Comparison of ENCODE assay signal across 21 cellular contexts in genomic region chr6:3372184-3372846, GRCh38.
DNase-seq lines count a peak whose midpoint lies in the region; ATAC-seq and TF ChIP-seq lines count a peak whose summit lies in the region.
"Had no signal": no experiment of that assay in that cellular context is flagged by ENCODE, and none has a peak within 500 bp of the region (broad histone marks: within the 10 kb centered on the region; RNA-seq: fewer than 3 reads in every experiment).

No MANE protein-coding gene starts in this region.

- H3K36me3 Mint-ChIP-seq in WTC11, result peaks cover 3% of the 10 kb centered on the region
- H3K36me3 Mint-ChIP-seq: natural killer cell had no signal

- H3K4me1 Mint-ChIP-seq in WTC11, result peaks cover 46% of the 10 kb centered on the region
- H3K4me1 Mint-ChIP-seq in stimulated activated naive CD8-positive, alpha-beta T cell treated with anti-CD3 and anti-CD28 coated beads, Interleukin-15, amount 100 ng/mL, for 72 hours, result peaks cover 11% of the 10 kb centered on the region
- H3K4me1 Mint-ChIP-seq: natural killer cell had no signal

- H3K4me3 ChIP-seq in cardiac muscle cell, result no peak overlapping the region
- no peak overlapping the region for H3K4me3 ChIP-seq in right atrium auricular region
- H3K4me3 ChIP-seq in hepatocyte, result no peak overlapping the region
- no peak overlapping the region for H3K4me3 ChIP-seq in upper lobe of right lung

- CTCF ChIA-PET in WTC11 (lab: Charles Lee), result interaction anchor here (0.9 to 3.2 kb wide), 8 partner anchors 16 to 93 kb away, joined by 3 to 11 read pairs (median 4); no protein-coding TSS in a partner anchor

- H3K36me3 ChIP-seq in cardiac muscle cell (no peaks in the 10 kb centered on the region), right atrium auricular region (no peaks in the 10 kb centered on the region), hepatocyte (replicated peaks; ENCODE audit: insufficient read depth, low read depth) (no peaks in the 10 kb centered on the region), upper lobe of right lung (no peaks in the 10 kb centered on the region)

- no peaks in the 10 kb centered on the region for H3K27me3 Mint-ChIP-seq in WTC11 (ENCODE audit: low read depth)
- H3K27me3 Mint-ChIP-seq in stimulated activated naive CD8-positive, alpha-beta T cell treated with anti-CD3 and anti-CD28 coated beads, Interleukin-15, amount 100 ng/mL, for 72 hours, result no peaks in the 10 kb centered on the region
- H3K27me3 Mint-ChIP-seq: activated naive CD8-positive, alpha-beta T cell treated with anti-CD3 and anti-CD28 coated beads, Interleukin-2, amount 50 U/mL, for 24 hours had no signal

- H3K4me2 ChIP-seq in hepatocyte, result no peak overlapping the region

- H3K9me3 Mint-ChIP-seq in WTC11, result no peaks in the 10 kb centered on the region
- H3K9me3 Mint-ChIP-seq in stimulated activated naive CD8-positive, alpha-beta T cell treated with anti-CD3 and anti-CD28 coated beads, Interleukin-15, amount 100 ng/mL, for 72 hours, result no peaks in the 10 kb centered on the region
- H3K9me3 Mint-ChIP-seq: activated naive CD8-positive, alpha-beta T cell treated with anti-CD3 and anti-CD28 coated beads, Interleukin-2, amount 50 U/mL, for 24 hours; natural killer cell had no signal

- H3K4me1 ChIP-seq in cardiac muscle cell (ENCODE audit: low read depth) (no peaks in the 10 kb centered on the region), right atrium auricular region (no peaks in the 10 kb centered on the region), hepatocyte (ENCODE audit: insufficient read depth) (peaks cover 19% of the 10 kb centered on the region), upper lobe of right lung (no peaks in the 10 kb centered on the region)

- no peak overlapping the region; the same call in 1 of the 2 replicates for H3K27ac Mint-ChIP-seq in WTC11
- H3K27ac Mint-ChIP-seq in stimulated activated naive CD8-positive, alpha-beta T cell treated with anti-CD3 and anti-CD28 coated beads, Interleukin-15, amount 100 ng/mL, for 72 hours, result peak overlapping the region in 1 of 2 donors; percentile 15
- H3K27ac Mint-ChIP-seq: activated naive CD8-positive, alpha-beta T cell treated with anti-CD3 and anti-CD28 coated beads, Interleukin-2, amount 50 U/mL, for 24 hours; natural killer cell had no signal

- H3K27me3 ChIP-seq in cardiac muscle cell (no peaks in the 10 kb centered on the region), right atrium auricular region (no peaks in the 10 kb centered on the region), hepatocyte (no peaks in the 10 kb centered on the region), upper lobe of right lung (no peaks in the 10 kb centered on the region)

- POLR2A ChIA-PET in WTC11 (lab: Charles Lee), result no interaction called here

- no peak overlapping the region for H2AFZ ChIP-seq in hepatocyte

- H3K9me3 ChIP-seq in cardiac muscle cell (ENCODE audit: low read depth) (no peaks in the 10 kb centered on the region), right atrium auricular region (no peaks in the 10 kb centered on the region), hepatocyte (ENCODE audit: low read depth) (no peaks in the 10 kb centered on the region), upper lobe of right lung (no peaks in the 10 kb centered on the region)

- intact Hi-C loops in upper lobe of right lung (cut with DNase I), result no loop called here

- no peaks in the 10 kb centered on the region for H4K20me1 ChIP-seq in hepatocyte (ENCODE audit: insufficient read depth, poor library complexity, severe bottlenecking)

- ATAC-seq in WTC11, result peak; percentile 69
- ATAC-seq in upper lobe of right lung, result peak; percentile 20
- ATAC-seq in stimulated activated naive CD8-positive, alpha-beta T cell treated with anti-CD3 and anti-CD28 coated beads, Interleukin-15, amount 100 ng/mL, for 72 hours, result no peak
- no peak for ATAC-seq in HG03135 (IDR thresholded peaks at IDR 0.05; ENCODE audit: unreplicated experiment)
- ATAC-seq: activated naive CD8-positive, alpha-beta T cell treated with anti-CD3 and anti-CD28 coated beads, Interleukin-2, amount 50 U/mL, for 24 hours; esophagus mucosa; left ventricle myocardium superior; Panc1 had no signal

- 84% methylated on average over 12 of the region's 12 CpGs for WGBS in hepatocyte (ENCODE audit: low lambda C conversion rate, missing lambda C conversion rate)

- no peak for DNase-seq in cardiac muscle cell (ENCODE audit: low read depth in 1 of 2, low spot score in 1 of 2)
- DNase-seq in right atrium auricular region (ENCODE audit: low spot score), result no peak
- DNase-seq in WTC11 (ENCODE audit: low spot score), result no peak
- DNase-seq in hepatocyte (ENCODE audit: low spot score), result no peak
- no peak for DNase-seq in upper lobe of right lung
- no peak for DNase-seq in stimulated activated naive CD8-positive, alpha-beta T cell treated with anti-CD3 and anti-CD28 coated beads, Interleukin-15, amount 100 ng/mL, for 72 hours
- DNase-seq in NCI-H1436 treated with DMSO at 0.1 percent for 48 hours (lab: John Stamatoyannopoulos, UW), result no peak
- DNase-seq: 8988T; activated CD4-positive, alpha-beta T cell treated with anti-CD3 and anti-CD28 coated beads for 4 hours; activated naive CD8-positive, alpha-beta T cell treated with anti-CD3 and anti-CD28 coated beads, Interleukin-2, amount 50 U/mL, for 24 hours; activated T-cell treated with anti-CD3 and anti-CD28 coated beads, Interleukin-2, amount 50 U/mL, for 1 hour; hippocampal formation; left ventricle myocardium superior; natural killer cell; NCI-H1092 treated with DMSO at 0.1 percent for 48 hours; NCI-H446 treated with DMSO at 0.1 percent for 48 hours; right cardiac atrium; stimulated activated CD4-positive, alpha-beta T cell treated with anti-CD3 and anti-CD28 coated beads, Interleukin-4, amount 100 ng/mL, for 24 hours had no signal

- H3K27ac ChIP-seq in cardiac muscle cell (no peak overlapping the region), right atrium auricular region (no peak overlapping the region), hepatocyte (peak overlapping the region; percentile 68), upper lobe of right lung (no peak overlapping the region)

- H3K9me2 ChIP-seq in hepatocyte (replicated peaks; ENCODE audit: insufficient read depth), result no peaks in the 10 kb centered on the region

- H3K79me2 ChIP-seq in hepatocyte, result peaks cover 20% of the 10 kb centered on the region

- TF ChIP-seq CTCF in cardiac muscle cell (IDR thresholded peaks at IDR 0.05; ENCODE audit: low read depth, low read length), result peak; percentile 21
- peak in 1 of 2 donors; percentile 11 for TF ChIP-seq CTCF in right atrium auricular region (IDR thresholded peaks at IDR 0.05)
- no peak for TF ChIP-seq CTCF in WTC11 (IDR thresholded peaks at IDR 0.05)
- no peak for TF ChIP-seq CTCF in hepatocyte (IDR thresholded peaks at IDR 0.05; ENCODE audit: poor library complexity)
- peak; percentile 5 for TF ChIP-seq CTCF in upper lobe of right lung (IDR thresholded peaks at IDR 0.05)

- H3K4me3 Mint-ChIP-seq in WTC11, result no peak overlapping the region
- no peak overlapping the region for H3K4me3 Mint-ChIP-seq in stimulated activated naive CD8-positive, alpha-beta T cell treated with anti-CD3 and anti-CD28 coated beads, Interleukin-15, amount 100 ng/mL, for 72 hours
- H3K4me3 Mint-ChIP-seq: activated naive CD8-positive, alpha-beta T cell treated with anti-CD3 and anti-CD28 coated beads, Interleukin-2, amount 50 U/mL, for 24 hours; natural killer cell had no signal

TF ChIP-seq in WTC11, 78 proteins besides CTCF, POLR2A, EP300 and RAD21:
- TF ChIP-seq ZMAT4 (CRISPR knock-in tag; IDR thresholded peaks at IDR 0.05), result no peak

Comparison
In these comparisons a context has a peak if more than half of its experiments do, and no peak if none do; other contexts are left out.
1. CTCF ChIP-seq: peak in cardiac muscle cell (single experiment) and upper lobe of right lung (single experiment); none in WTC11 (single experiment) and hepatocyte (single experiment).
2. ATAC-seq: peak in WTC11 (single experiment) and upper lobe of right lung (single experiment); none in stimulated activated naive CD8-positive, alpha-beta T cell treated with anti-CD3 and anti-CD28 coated beads, Interleukin-15, amount 100 ng/mL, for 72 hours (single experiment) and HG03135 (single experiment).